ENCODE assay signal across 25 cellular contexts in genomic region chr17:9498490-9498889, GRCh38.
"Had no signal": no experiment of that assay in that cellular context is flagged by ENCODE, and none has a peak within 500 bp of the region (broad histone marks: within the 10 kb centered on the region; RNA-seq: fewer than 3 reads in every experiment).

No MANE protein-coding gene starts in this region.

- H3K79me2 ChIP-seq: parathyroid adenoma had no signal

- H3K9ac ChIP-seq: neural progenitor cell, parathyroid adenoma had no signal

- DNase-seq: dermis blood vessel endothelial cell; effector memory CD4-positive, alpha-beta T cell; esophagus squamous epithelium; foreskin melanocyte; hypothalamus; kidney; psoas muscle; right cardiac atrium; spleen; stimulated activated CD4-positive, alpha-beta T cell treated with anti-CD3 and anti-CD28 coated beads, Interleukin-4, amount 100 ng/mL, for 4 hours; stimulated activated naive CD8-positive, alpha-beta T cell treated with anti-CD3 and anti-CD28 coated beads, Interleukin-15, Interleukin-2, amounts not matched to agents 100 U/mL and 50 U/mL, for 24 hours; substantia nigra; testis; tibial artery had no signal

- H3K4me3 Mint-ChIP-seq: memory B cell; nephron; neural progenitor cell; stimulated activated memory B cell treated with anti-CD40 and anti-IgM and Interleukin-4, amounts not matched to agents 10 μg/mL and 1 μg/mL and 100 μg/mL, for 72 hours; type B pancreatic cell had no signal

- H3K27ac Mint-ChIP-seq: memory B cell; nephron; neural progenitor cell; stimulated activated memory B cell treated with anti-CD40 and anti-IgM and Interleukin-4, amounts not matched to agents 10 μg/mL and 1 μg/mL and 100 μg/mL, for 72 hours; type B pancreatic cell had no signal

- H2AFZ ChIP-seq: neural progenitor cell, parathyroid adenoma had no signal

- H3K27ac ChIP-seq: coronary artery, esophagus squamous epithelium, neural progenitor cell, parathyroid adenoma, psoas muscle, skin epidermis, spleen, testis, tibial artery had no signal

- H3K4me2 ChIP-seq: neural progenitor cell had no signal

- H3K36me3 ChIP-seq: neural progenitor cell had no signal

- H3K4me3 ChIP-seq: coronary artery, esophagus squamous epithelium, lung, neural progenitor cell, psoas muscle, skin epidermis, spleen, testis, tibial artery had no signal

- FAIRE-seq: endothelial cell of umbilical vein, kidney had no signal

- ATAC-seq: left lobe of liver; psoas muscle; right cardiac atrium; stimulated activated memory B cell treated with anti-CD40 and anti-IgM and Interleukin-4, amounts not matched to agents 10 μg/mL and 1 μg/mL and 100 μg/mL, for 72 hours; stimulated activated naive CD8-positive, alpha-beta T cell treated with anti-CD3 and anti-CD28 coated beads, Interleukin-15, Interleukin-2, amounts not matched to agents 100 U/mL and 50 U/mL, for 24 hours had no signal

- H3K27me3 ChIP-seq: esophagus squamous epithelium, neural progenitor cell, spleen, testis, tibial artery had no signal

- H3K4me1 Mint-ChIP-seq: memory B cell; neural progenitor cell; stimulated activated memory B cell treated with anti-CD40 and anti-IgM and Interleukin-4, amounts not matched to agents 10 μg/mL and 1 μg/mL and 100 μg/mL, for 72 hours had no signal

- H3K9me3 ChIP-seq: esophagus squamous epithelium, psoas muscle, spleen, testis, tibial artery had no signal

- H3K4me1 ChIP-seq: esophagus squamous epithelium, neural progenitor cell, parathyroid adenoma, psoas muscle, spleen, testis, tibial artery had no signal

- H3K27me3 Mint-ChIP-seq: memory B cell; stimulated activated memory B cell treated with anti-CD40 and anti-IgM and Interleukin-4, amounts not matched to agents 10 μg/mL and 1 μg/mL and 100 μg/mL, for 72 hours; type B pancreatic cell had no signal

- H3K9me3 Mint-ChIP-seq: memory B cell; nephron; neural progenitor cell; stimulated activated memory B cell treated with anti-CD40 and anti-IgM and Interleukin-4, amounts not matched to agents 10 μg/mL and 1 μg/mL and 100 μg/mL, for 72 hours; type B pancreatic cell had no signal
